ENCODE assay signal across 1 cellular context in the genomic region with DNA sequence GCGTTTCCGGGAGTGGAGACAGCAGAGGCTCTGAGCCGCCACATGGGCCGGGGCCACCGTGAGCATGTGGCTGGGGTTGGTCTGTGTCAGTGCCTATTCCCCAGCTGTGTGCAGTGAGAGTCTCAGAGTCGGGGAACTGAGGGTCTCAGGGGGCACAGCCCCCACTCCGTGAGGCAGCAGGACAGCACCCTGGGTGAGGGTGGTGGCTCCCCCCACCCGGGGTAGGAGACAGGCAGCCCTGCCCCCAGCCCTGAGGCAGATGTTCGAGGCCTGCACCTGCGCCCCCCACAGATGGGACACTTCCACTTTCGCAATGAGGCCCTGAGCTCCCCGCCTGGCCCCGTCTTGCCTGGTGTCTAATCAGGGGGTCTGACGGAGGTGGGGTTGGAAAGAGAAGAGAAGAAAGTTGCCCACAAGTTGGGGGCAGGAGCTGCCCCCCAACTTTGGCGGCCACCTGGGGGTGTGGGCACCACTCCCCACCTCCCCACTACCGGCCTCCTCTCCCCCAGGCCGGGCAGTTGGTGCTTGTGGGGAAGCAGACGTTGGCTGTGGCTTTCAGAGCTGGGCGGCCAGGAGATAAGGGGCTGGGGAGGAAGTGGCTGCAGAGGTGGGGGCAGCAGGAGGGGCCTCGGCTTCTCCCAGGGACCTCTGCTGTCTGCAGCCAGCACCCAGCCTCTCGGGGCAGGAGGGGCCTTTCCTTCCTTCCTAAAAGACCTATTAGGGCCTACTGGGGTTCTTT.
TF ChIP-seq lines count a peak whose summit lies in the region.

No MANE protein-coding gene starts in this region.

TF ChIP-seq in K562, 482 proteins besides CTCF, POLR2A, EP300 and RAD21 (continued from another document and continues in another):
- TF ChIP-seq, protein P1, sequence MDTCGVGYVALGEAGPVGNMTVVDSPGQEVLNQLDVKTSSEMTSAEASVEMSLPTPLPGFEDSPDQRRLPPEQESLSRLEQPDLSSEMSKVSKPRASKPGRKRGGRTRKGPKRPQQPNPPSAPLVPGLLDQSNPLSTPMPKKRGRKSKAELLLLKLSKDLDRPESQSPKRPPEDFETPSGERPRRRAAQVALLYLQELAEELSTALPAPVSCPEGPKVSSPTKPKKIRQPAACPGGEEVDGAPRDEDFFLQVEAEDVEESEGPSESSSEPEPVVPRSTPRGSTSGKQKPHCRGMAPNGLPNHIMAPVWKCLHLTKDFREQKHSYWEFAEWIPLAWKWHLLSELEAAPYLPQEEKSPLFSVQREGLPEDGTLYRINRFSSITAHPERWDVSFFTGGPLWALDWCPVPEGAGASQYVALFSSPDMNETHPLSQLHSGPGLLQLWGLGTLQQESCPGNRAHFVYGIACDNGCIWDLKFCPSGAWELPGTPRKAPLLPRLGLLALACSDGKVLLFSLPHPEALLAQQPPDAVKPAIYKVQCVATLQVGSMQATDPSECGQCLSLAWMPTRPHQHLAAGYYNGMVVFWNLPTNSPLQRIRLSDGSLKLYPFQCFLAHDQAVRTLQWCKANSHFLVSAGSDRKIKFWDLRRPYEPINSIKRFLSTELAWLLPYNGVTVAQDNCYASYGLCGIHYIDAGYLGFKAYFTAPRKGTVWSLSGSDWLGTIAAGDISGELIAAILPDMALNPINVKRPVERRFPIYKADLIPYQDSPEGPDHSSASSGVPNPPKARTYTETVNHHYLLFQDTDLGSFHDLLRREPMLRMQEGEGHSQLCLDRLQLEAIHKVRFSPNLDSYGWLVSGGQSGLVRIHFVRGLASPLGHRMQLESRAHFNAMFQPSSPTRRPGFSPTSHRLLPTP (IDR thresholded peaks at IDR 0.05; ENCODE audit: borderline replicate concordance, extremely low read depth, insufficient read length), result no peak
- TF ChIP-seq SAFB (IDR thresholded peaks at IDR 0.05; ENCODE audit: borderline replicate concordance, low read depth, low read length) (peak; percentile 22; the same call in 1 of the 2 replicates), NBN (IDR thresholded peaks at IDR 0.05; ENCODE audit: low read depth) (peak; percentile 53; the same call in 1 of the 2 replicates), SPI1 (IDR thresholded peaks at IDR 0.05; ENCODE audit: borderline replicate concordance, low read depth, low read length) (peak; percentile 98), ZNF79 (CRISPR knock-in tag; IDR thresholded peaks at IDR 0.05; ENCODE audit: low read depth) (no peak), ZNF239 (CRISPR knock-in tag; IDR thresholded peaks at IDR 0.05) (peak; percentile 53; the same call in 1 of the 2 replicates), KDM1A (IDR thresholded peaks at IDR 0.05) (peak in 1 of 2 experiments; percentile 41; a peak in 1 of 4 replicates), DIDO1 (tag; IDR thresholded peaks at IDR 0.05; ENCODE audit: low read depth) (no peak; the same call in 1 of the 2 replicates), TRIM24 (IDR thresholded peaks at IDR 0.05) (peak; percentile 74 to 85), GATA2 (CRISPR knock-in tag; IDR thresholded peaks at IDR 0.05) (peak; percentile 93), PHF20 (IDR thresholded peaks at IDR 0.05; ENCODE audit: partially characterized antibody) (no peak), ZNF23 (CRISPR knock-in tag; IDR thresholded peaks at IDR 0.05) (no peak), TAF7 (tag; IDR thresholded peaks at IDR 0.05) (peak; percentile 22; the same call in 1 of the 2 replicates), L3MBTL2 (IDR thresholded peaks at IDR 0.05) (peak; percentile 83), FOXJ2 (tag; IDR thresholded peaks at IDR 0.05) (no peak), CEBPG (CRISPR knock-in tag; IDR thresholded peaks at IDR 0.05) (peak; percentile 81), CEBPG (tag; conservative IDR thresholded peaks at IDR 0.05 in 1 of 2, IDR thresholded peaks at IDR 0.05 in 1 of 2) (peak in 1 of 2 experiments; percentile 69; a peak in 3 of 4 replicates), TAF9B (IDR thresholded peaks at IDR 0.05; ENCODE audit: partially characterized antibody) (peak; percentile 82), SMARCA4 (IDR thresholded peaks at IDR 0.05) (peak; percentile 77), BRF1 (IDR thresholded peaks at IDR 0.05; ENCODE audit: borderline replicate concordance, extremely low read depth, insufficient read length) (no peak), HEY1 (CRISPR knock-in tag; IDR thresholded peaks at IDR 0.05; ENCODE audit: borderline replicate concordance) (no peak), ZBTB1 (CRISPR knock-in tag; IDR thresholded peaks at IDR 0.05; ENCODE audit: borderline replicate concordance, low read depth) (peak; percentile 12; the same call in 1 of the 2 replicates), ZKSCAN1 (IDR thresholded peaks at IDR 0.05; ENCODE audit: low read depth, low read length) (peak; percentile 51; the same call in 1 of the 2 replicates), FOXM1 (IDR thresholded peaks at IDR 0.05; ENCODE audit: low read depth) (peak; percentile 59; the same call in 1 of the 2 replicates), FOXM1 (CRISPR knock-in tag; IDR thresholded peaks at IDR 0.05; ENCODE audit: low read depth) (0 out of 2 replicates have a peak, but pooled peaks have one; percentile 66), NONO (IDR thresholded peaks at IDR 0.05; ENCODE audit: low read depth in 2 of 2, low read length in 1 of 2) (peak in 1 of 2 experiments; percentile 72; a peak in 2 of 4 replicates), SP2 (IDR thresholded peaks at IDR 0.05; ENCODE audit: extremely low read depth, low read depth, low read length, poor library complexity, severe bottlenecking) (no peak), RFX5 (IDR thresholded peaks at IDR 0.05; ENCODE audit: low read depth, low read length) (no peak), NR4A1 (CRISPR knock-in tag; IDR thresholded peaks at IDR 0.05) (peak; percentile 46; the same call in 1 of the 2 replicates), NR4A1 (tag; IDR thresholded peaks at IDR 0.05) (peak; percentile 74; the same call in 1 of the 2 replicates), HMG20A (CRISPR knock-in tag; conservative IDR thresholded peaks at IDR 0.05) (no peak), SMAD4 (CRISPR knock-in tag; conservative IDR thresholded peaks at IDR 0.05) (peak; percentile 97), LARP7 (IDR thresholded peaks at IDR 0.05) (no peak), DPF2 (IDR thresholded peaks at IDR 0.05) (peak; percentile 92), POLR2AphosphoS5 (IDR thresholded peaks at IDR 0.05; ENCODE audit: control insufficient read depth, insufficient read depth, low read depth, low read length) (peak; percentile 92), GTF2A2 (tag; IDR thresholded peaks at IDR 0.05) (no peak), CREM (IDR thresholded peaks at IDR 0.05; ENCODE audit: low read depth) (peak; percentile 81), ETV5 (CRISPR knock-in tag; IDR thresholded peaks at IDR 0.05; ENCODE audit: low read depth) (peak; percentile 99), NFRKB (IDR thresholded peaks at IDR 0.05; ENCODE audit: low read depth) (peak; percentile 96), RCOR1 (IDR thresholded peaks at IDR 0.05; ENCODE audit: borderline replicate concordance in 1 of 2, low read depth in 2 of 2, low read length in 2 of 2) (peak; percentile 6 to 74; a peak in 1 of 4 replicates), RBM15 (IDR thresholded peaks at IDR 0.05; ENCODE audit: insufficient read depth, low read length) (no peak), CC2D1A (IDR thresholded peaks at IDR 0.05) (no peak; the same call in 1 of the 2 replicates), FOSL1 (tag; conservative IDR thresholded peaks at IDR 0.05) (peak; percentile 40; the same call in 1 of the 2 replicates), ADNP (tag; IDR thresholded peaks at IDR 0.05) (no peak), ZNF175 (CRISPR knock-in tag; IDR thresholded peaks at IDR 0.05; ENCODE audit: low read depth) (peak; percentile 80; the same call in 1 of the 2 replicates)
- TF ChIP-seq, protein P2, sequence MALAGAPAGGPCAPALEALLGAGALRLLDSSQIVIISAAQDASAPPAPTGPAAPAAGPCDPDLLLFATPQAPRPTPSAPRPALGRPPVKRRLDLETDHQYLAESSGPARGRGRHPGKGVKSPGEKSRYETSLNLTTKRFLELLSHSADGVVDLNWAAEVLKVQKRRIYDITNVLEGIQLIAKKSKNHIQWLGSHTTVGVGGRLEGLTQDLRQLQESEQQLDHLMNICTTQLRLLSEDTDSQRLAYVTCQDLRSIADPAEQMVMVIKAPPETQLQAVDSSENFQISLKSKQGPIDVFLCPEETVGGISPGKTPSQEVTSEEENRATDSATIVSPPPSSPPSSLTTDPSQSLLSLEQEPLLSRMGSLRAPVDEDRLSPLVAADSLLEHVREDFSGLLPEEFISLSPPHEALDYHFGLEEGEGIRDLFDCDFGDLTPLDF (CRISPR knock-in tag; IDR thresholded peaks at IDR 0.05), result peak; percentile 11; the same call in 1 of the 2 replicates
- TF ChIP-seq, protein P3, sequence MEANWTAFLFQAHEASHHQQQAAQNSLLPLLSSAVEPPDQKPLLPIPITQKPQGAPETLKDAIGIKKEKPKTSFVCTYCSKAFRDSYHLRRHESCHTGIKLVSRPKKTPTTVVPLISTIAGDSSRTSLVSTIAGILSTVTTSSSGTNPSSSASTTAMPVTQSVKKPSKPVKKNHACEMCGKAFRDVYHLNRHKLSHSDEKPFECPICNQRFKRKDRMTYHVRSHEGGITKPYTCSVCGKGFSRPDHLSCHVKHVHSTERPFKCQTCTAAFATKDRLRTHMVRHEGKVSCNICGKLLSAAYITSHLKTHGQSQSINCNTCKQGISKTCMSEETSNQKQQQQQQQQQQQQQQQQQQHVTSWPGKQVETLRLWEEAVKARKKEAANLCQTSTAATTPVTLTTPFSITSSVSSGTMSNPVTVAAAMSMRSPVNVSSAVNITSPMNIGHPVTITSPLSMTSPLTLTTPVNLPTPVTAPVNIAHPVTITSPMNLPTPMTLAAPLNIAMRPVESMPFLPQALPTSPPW (CRISPR knock-in tag; IDR thresholded peaks at IDR 0.05), result peak; percentile 99
- TF ChIP-seq, protein P4, sequence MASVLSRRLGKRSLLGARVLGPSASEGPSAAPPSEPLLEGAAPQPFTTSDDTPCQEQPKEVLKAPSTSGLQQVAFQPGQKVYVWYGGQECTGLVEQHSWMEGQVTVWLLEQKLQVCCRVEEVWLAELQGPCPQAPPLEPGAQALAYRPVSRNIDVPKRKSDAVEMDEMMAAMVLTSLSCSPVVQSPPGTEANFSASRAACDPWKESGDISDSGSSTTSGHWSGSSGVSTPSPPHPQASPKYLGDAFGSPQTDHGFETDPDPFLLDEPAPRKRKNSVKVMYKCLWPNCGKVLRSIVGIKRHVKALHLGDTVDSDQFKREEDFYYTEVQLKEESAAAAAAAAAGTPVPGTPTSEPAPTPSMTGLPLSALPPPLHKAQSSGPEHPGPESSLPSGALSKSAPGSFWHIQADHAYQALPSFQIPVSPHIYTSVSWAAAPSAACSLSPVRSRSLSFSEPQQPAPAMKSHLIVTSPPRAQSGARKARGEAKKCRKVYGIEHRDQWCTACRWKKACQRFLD (CRISPR knock-in tag; IDR thresholded peaks at IDR 0.05), result peak; percentile 93
- TF ChIP-seq, protein P5, sequence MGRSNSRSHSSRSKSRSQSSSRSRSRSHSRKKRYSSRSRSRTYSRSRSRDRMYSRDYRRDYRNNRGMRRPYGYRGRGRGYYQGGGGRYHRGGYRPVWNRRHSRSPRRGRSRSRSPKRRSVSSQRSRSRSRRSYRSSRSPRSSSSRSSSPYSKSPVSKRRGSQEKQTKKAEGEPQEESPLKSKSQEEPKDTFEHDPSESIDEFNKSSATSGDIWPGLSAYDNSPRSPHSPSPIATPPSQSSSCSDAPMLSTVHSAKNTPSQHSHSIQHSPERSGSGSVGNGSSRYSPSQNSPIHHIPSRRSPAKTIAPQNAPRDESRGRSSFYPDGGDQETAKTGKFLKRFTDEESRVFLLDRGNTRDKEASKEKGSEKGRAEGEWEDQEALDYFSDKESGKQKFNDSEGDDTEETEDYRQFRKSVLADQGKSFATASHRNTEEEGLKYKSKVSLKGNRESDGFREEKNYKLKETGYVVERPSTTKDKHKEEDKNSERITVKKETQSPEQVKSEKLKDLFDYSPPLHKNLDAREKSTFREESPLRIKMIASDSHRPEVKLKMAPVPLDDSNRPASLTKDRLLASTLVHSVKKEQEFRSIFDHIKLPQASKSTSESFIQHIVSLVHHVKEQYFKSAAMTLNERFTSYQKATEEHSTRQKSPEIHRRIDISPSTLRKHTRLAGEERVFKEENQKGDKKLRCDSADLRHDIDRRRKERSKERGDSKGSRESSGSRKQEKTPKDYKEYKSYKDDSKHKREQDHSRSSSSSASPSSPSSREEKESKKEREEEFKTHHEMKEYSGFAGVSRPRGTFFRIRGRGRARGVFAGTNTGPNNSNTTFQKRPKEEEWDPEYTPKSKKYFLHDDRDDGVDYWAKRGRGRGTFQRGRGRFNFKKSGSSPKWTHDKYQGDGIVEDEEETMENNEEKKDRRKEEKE (IDR thresholded peaks at IDR 0.05; ENCODE audit: borderline replicate concordance in 1 of 2, control insufficient read depth in 1 of 2, low read depth in 2 of 2, low read length in 1 of 2), result no peak
- TF ChIP-seq, protein P6, sequence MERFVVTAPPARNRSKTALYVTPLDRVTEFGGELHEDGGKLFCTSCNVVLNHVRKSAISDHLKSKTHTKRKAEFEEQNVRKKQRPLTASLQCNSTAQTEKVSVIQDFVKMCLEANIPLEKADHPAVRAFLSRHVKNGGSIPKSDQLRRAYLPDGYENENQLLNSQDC (CRISPR knock-in tag; IDR thresholded peaks at IDR 0.05), result no peak
- TF ChIP-seq, protein P7, sequence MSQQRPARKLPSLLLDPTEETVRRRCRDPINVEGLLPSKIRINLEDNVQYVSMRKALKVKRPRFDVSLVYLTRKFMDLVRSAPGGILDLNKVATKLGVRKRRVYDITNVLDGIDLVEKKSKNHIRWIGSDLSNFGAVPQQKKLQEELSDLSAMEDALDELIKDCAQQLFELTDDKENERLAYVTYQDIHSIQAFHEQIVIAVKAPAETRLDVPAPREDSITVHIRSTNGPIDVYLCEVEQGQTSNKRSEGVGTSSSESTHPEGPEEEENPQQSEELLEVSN (IDR thresholded peaks at IDR 0.05; ENCODE audit: borderline replicate concordance in 1 of 2, extremely low read depth in 1 of 2, insufficient read depth in 1 of 2, insufficient read length in 1 of 2, low read depth in 1 of 2, low read length in 1 of 2, poor library complexity in 1 of 2, severe bottlenecking in 1 of 2), result peak; percentile 21 to 85
